Comparison of ENCODE assay signal across 1 cellular context in genomic region chr10:16439294-16439693, GRCh38.
TF ChIP-seq lines count a peak whose summit lies in the region.

No MANE protein-coding gene starts in this region.

TF ChIP-seq in GM23338, 12 proteins besides CTCF, POLR2A, EP300 and RAD21 (continued from another document):
- TF ChIP-seq ZNF462 (CRISPR knock-in tag; IDR thresholded peaks at IDR 0.05) (no peak), STAT1 (IDR thresholded peaks at IDR 0.05; ENCODE audit: unreplicated experiment) (no peak), JUNB (IDR thresholded peaks at IDR 0.05; ENCODE audit: unreplicated experiment) (no peak), ETS1 (IDR thresholded peaks at IDR 0.05) (no peak), EZH2phosphoT487 (IDR thresholded peaks at IDR 0.05; ENCODE audit: unreplicated experiment) (no peak), ZNF331 (CRISPR knock-in tag; IDR thresholded peaks at IDR 0.05; ENCODE audit: low read depth) (no peak)
